8 cellular contexts compared by ENCODE assay signal in the genomic region with DNA sequence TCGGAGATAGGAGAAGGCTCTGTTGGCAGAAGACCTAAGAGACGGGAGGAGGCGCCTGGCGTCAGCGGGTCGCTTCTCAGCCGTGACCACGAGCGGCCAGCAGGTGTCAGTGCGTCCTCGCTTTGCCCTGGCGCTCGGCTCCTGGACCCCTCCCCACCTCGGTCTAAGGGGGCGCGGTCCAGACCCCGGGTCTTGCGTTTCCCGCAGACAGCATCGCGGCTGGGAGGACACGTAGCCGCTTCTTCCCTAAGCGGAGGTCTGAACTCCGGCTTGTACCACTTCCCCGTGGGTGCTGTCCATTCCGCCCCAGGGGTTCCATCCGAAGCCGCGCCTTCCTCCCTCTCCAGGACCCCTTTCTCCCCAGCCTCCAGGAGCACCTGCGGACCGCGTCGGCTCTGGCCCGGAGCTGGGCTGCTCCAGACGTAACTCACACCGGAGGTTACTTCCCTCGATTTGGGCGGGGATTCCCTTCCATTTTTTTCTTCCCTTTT. TPM values are rescaled to one million over a fixed set of nuclear protein-coding genes. Genes with fewer than 3 reads are reported as not detected.
DNase-seq lines count a peak whose midpoint lies in the region; ATAC-seq and TF ChIP-seq lines count a peak whose summit lies in the region.

No MANE protein-coding gene starts in this region.

- DNase-seq in GDM1 (lab: John Stamatoyannopoulos, UW) = peak; percentile 54
- peak; percentile 35 for DNase-seq in LHCN-M2 (ENCODE audit: low read depth)
- peak; percentile 39 for DNase-seq in SW480 (ENCODE audit: low spot score)
- peak in 1 of 2 donors; percentile 75 for DNase-seq in breast epithelium (ENCODE audit: low spot score in 2 of 2)
- peak; percentile 95 for DNase-seq in iPS-NIHi7 (ENCODE audit: extremely low spot score)
- peak; percentile 32 for DNase-seq in smooth muscle cell (lab: John Stamatoyannopoulos, UW; ENCODE audit: unreplicated experiment)
- DNase-seq in occipital lobe (lab: John Stamatoyannopoulos, UW) = no peak

- TF ChIP-seq CTCF in breast epithelium (IDR thresholded peaks at IDR 0.05) (peak; percentile 45 to 87 (median 77)), smooth muscle cell (IDR thresholded peaks at IDR 0.05; ENCODE audit: borderline replicate concordance, insufficient read depth, poor library complexity, severe bottlenecking) (peak; percentile 72)

- peak overlapping the region; percentile 65 for H2AFZ ChIP-seq in smooth muscle cell (ENCODE audit: low read depth)

- TF ChIP-seq POLR2A in breast epithelium (IDR thresholded peaks at IDR 0.05) = no peak

- no peak overlapping the region for H3K9ac ChIP-seq in smooth muscle cell (ENCODE audit: low read depth)

- no peaks in the 10 kb centered on the region for H3K79me2 ChIP-seq in smooth muscle cell (ENCODE audit: low read depth)

- H3K4me2 ChIP-seq in smooth muscle cell = peak overlapping the region; percentile 92

- no peaks in the 10 kb centered on the region for H3K9me3 ChIP-seq in breast epithelium
- no peaks in the 10 kb centered on the region for H3K9me3 ChIP-seq in smooth muscle cell (replicated peaks; ENCODE audit: low read depth)

- H3K27ac ChIP-seq in breast epithelium (peak overlapping the region in 1 of 2 donors; percentile 27), smooth muscle cell (ENCODE audit: low read depth) (no peak overlapping the region)

- intact Hi-C loops in breast epithelium (cut with DNase I; ENCODE audit: low total_unique reads) = no loop called here

- H3K27me3 ChIP-seq in breast epithelium = peaks cover 0 to 64% of the 10 kb centered on the region in 2 donors
- H3K27me3 ChIP-seq in smooth muscle cell (ENCODE audit: low read depth) = peaks cover 79% of the 10 kb centered on the region

- peak; percentile 72 for ATAC-seq in GM21825 (IDR thresholded peaks at IDR 0.05; ENCODE audit: unreplicated experiment)

- 2% methylated on average over 28 of the region's 39 CpGs for WGBS in smooth muscle cell (ENCODE audit: low lambda C conversion rate)

- H3K4me3 ChIP-seq in breast epithelium = peak overlapping the region; percentile 43 to 71 (median 53)
- peak overlapping the region; percentile 60 for H3K4me3 ChIP-seq in smooth muscle cell

- no peaks in the 10 kb centered on the region for H4K20me1 ChIP-seq in smooth muscle cell (ENCODE audit: low read depth)

- H3K4me1 ChIP-seq in breast epithelium = peaks cover 0 to 3% of the 10 kb centered on the region in 2 donors
- H3K4me1 ChIP-seq in smooth muscle cell (ENCODE audit: low read depth) = peaks cover 5% of the 10 kb centered on the region

- H3K36me3 ChIP-seq in breast epithelium (no peaks in the 10 kb centered on the region), smooth muscle cell (ENCODE audit: low read depth) (no peaks in the 10 kb centered on the region)

- no peaks in the 10 kb centered on the region for H3F3A ChIP-seq in smooth muscle cell (ENCODE audit: low read depth)

RNA-seq across cellular contexts. Expression of a gene that starts 0.6 kb away (rescaled TPM):
- 0.13 and 0.34 TPM in 2 replicates for total RNA-seq in LHCN-M2 (2014; rRNA removed)
- 1.7 TPM for polyA plus RNA-seq in LHCN-M2 (2012)
- total RNA-seq in breast epithelium = 10 to 100 TPM in 2 of 3 donors, 1 to 10 TPM in 1; 7.8 to 18.4 (median 14.9) TPM
- 0.67 and 1.6 TPM in 2 replicates for total RNA-seq in smooth muscle cell
- 1.5 and 3.8 TPM in 2 replicates for polyA plus RNA-seq in smooth muscle cell
- total RNA-seq in occipital lobe = 15.9 TPM
